Comparison of ENCODE assay signal across 8 cellular contexts in the genomic region with DNA sequence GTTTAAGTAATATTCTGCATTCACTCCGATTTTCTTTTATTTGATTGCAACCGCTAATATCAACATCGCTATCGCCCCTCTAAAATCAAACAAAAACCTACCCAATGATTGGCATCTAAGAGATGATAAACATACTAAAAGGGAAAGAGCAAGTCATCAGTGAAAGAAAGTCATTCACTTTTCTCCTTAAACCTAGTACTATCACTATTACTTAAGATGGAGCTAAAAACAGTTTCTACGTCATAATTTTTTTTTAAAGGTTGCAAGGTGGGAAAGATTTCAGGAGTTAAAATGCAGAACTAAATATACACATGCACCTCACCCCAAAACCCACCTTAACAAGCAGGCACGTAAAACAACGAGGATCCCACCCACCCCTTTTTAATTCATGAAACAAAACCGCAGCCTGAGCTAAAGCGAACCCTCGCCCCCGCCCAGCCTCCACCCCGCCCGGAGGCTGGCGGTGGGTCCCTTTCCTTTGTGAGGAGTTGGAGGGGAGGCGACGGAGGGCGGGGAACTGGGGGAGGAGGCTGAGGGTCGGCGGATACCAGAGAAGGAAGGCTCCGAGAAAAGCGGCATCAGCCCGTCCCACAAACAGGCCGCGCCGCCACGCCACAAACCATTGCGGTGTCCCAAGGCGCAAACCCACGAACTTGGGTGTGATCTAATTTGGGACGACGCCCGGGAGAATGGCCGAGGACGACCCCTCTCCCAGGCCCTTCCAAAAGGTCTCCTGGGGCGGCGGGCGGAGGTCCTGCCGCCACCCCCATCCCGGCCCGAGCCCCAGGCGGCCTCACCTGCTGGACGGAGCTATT. TPM values are rescaled to one million over a fixed set of nuclear protein-coding genes. Genes with fewer than 3 reads are reported as not detected.
DNase-seq lines count a peak whose midpoint lies in the region; ATAC-seq and TF ChIP-seq lines count a peak whose summit lies in the region.

No MANE protein-coding gene starts in this region.

- DNase-seq in A673 (ENCODE audit: low spot score) (peak; percentile 80), Peyer's patch (peak; percentile 39 to 69 (median 69)), activated gamma-delta T cell treated with Interleukin-2 at 50 U/mL for 16 hours (peak; percentile 59), Right ventricle myocardium superior (peak; percentile 54), posterior cingulate gyrus (peak in 8 of 10 donors; percentile 7 to 78 (median 19)), upper lobe of right lung (peak; percentile 72)

- no peaks in the 10 kb centered on the region for H3K36me3 ChIP-seq in A673 (ENCODE audit: insufficient read depth, low read length, poor library complexity, severe bottlenecking)
- H3K36me3 ChIP-seq in Peyer's patch, result no peaks in the 10 kb centered on the region
- no peaks in the 10 kb centered on the region for H3K36me3 ChIP-seq in upper lobe of right lung

- TF ChIP-seq CTCF in A673 (conservative IDR thresholded peaks at IDR 0.05; ENCODE audit: low read depth, low read length), result no peak
- TF ChIP-seq CTCF in Peyer's patch (IDR thresholded peaks at IDR 0.05), result no peak
- TF ChIP-seq CTCF in upper lobe of right lung (IDR thresholded peaks at IDR 0.05), result no peak

- H3K4me1 ChIP-seq in A673 (ENCODE audit: insufficient read depth, low read length, poor library complexity, severe bottlenecking) (peaks cover 4% of the 10 kb centered on the region), Peyer's patch (peaks cover 0 to 22% (median 4%) of the 10 kb centered on the region in 4 donors), upper lobe of right lung (peaks cover 12% of the 10 kb centered on the region)

- TF ChIP-seq POLR2A in Peyer's patch (IDR thresholded peaks at IDR 0.05), result no peak

- POLR2A ChIA-PET in A673 (lab: Charles Lee; ENCODE audit: low non-redundant PET), result interaction anchor here (0.5 kb wide), 1 partner anchor 8 kb away, joined by 5 read pairs; no protein-coding TSS in a partner anchor

- ATAC-seq in GM18868 (IDR thresholded peaks at IDR 0.05; ENCODE audit: unreplicated experiment) (peak; percentile 13), HG03108 (IDR thresholded peaks at IDR 0.05; ENCODE audit: unreplicated experiment) (peak; percentile 9), Right ventricle myocardium superior (ENCODE audit: poor library complexity) (peak; percentile 8), upper lobe of right lung (peak; percentile 8)

- CTCF ChIA-PET in A673 (lab: Charles Lee), result no interaction called here

- H3K9me3 ChIP-seq in A673 (ENCODE audit: low read depth, low read length, poor library complexity, severe bottlenecking) (peaks cover 8% of the 10 kb centered on the region), Peyer's patch (no peaks in the 10 kb centered on the region), upper lobe of right lung (no peaks in the 10 kb centered on the region)

- H3K4me3 ChIP-seq in A673 (ENCODE audit: low read depth, low read length, poor library complexity, severe bottlenecking) (peak overlapping the region; percentile 95), Peyer's patch (peak overlapping the region; percentile 69 to 90 (median 84)), upper lobe of right lung (peak overlapping the region; percentile 74)

- H3K27ac ChIP-seq in A673 (ENCODE audit: low read depth, low read length, poor library complexity, severe bottlenecking) (peak overlapping the region; percentile 100), Peyer's patch (peak overlapping the region; percentile 93 to 99 (median 97)), upper lobe of right lung (peak overlapping the region; percentile 99)

- H3K27me3 ChIP-seq in A673 (replicated peaks; ENCODE audit: insufficient read depth, low read depth, low read length, poor library complexity), result no peaks in the 10 kb centered on the region
- H3K27me3 ChIP-seq in Peyer's patch, result no peaks in the 10 kb centered on the region
- H3K27me3 ChIP-seq in upper lobe of right lung, result no peaks in the 10 kb centered on the region

- BruUV-seq in A673 (replicated peaks; lab: Mats Ljungman, UMichigan), result no TSS peak

- intact Hi-C loops in A673 (cut with micrococcal nuclease; ENCODE audit: unreplicated experiment), result loop anchor here (5.0 kb wide), 1 partner anchor 215 kb away; the partner anchor contains the start of gene KIF27
- intact Hi-C loops in Right ventricle myocardium superior (cut with DNase I), result no loop called here
- intact Hi-C loops in posterior cingulate gyrus (cut with DNase I), result loop anchor here (2.0 kb wide), 1 partner anchor 86 kb away; no protein-coding TSS in a partner anchor
- intact Hi-C loops in upper lobe of right lung (cut with DNase I), result no loop called here

RNA-seq across cellular contexts. Expression of gene UBQLN1, which starts 0.8 kb away (rescaled TPM):
- total RNA-seq in A673 (2021) (154 and 162 TPM in 2 replicates), Peyer's patch (100 to 1,000 TPM in 2 of 4 donors, 10 to 100 TPM in 2; 65.3 to 117 (median 94.9) TPM), Right ventricle myocardium superior (74.6 TPM), upper lobe of right lung (93.7 TPM)

Comparison
In these comparisons a context has a peak if more than half of its experiments do, and no peak if none do; other contexts are left out.
1. Peak in every context shown above with its lines: DNase-seq, ATAC-seq, H3K4me3 ChIP-seq and H3K27ac ChIP-seq.
2. DNase-seq: peak in every context shown above with its lines; median percentile 80 in A673; 72 in upper lobe of right lung; 69 in Peyer's patch; 59 in activated gamma-delta T cell treated with Interleukin-2 at 50 U/mL for 16 hours; 54 in Right ventricle myocardium superior; 19 in posterior cingulate gyrus.
3. intact Hi-C loops: an anchor here in A673 (5.0 kb wide) and posterior cingulate gyrus (2.0 kb wide); none called in Right ventricle myocardium superior and upper lobe of right lung.